ENCODE assay signal across 1 cellular context in genomic region chr2:78260861-78261260, GRCh38.
A peak's percentile ranks its signal among the peaks of the same experiment; 100 is the strongest.
TF ChIP-seq lines count a peak whose summit lies in the region.

No MANE protein-coding gene starts in this region.

TF ChIP-seq in HepG2, 621 proteins besides CTCF, POLR2A, EP300 and RAD21 (continued from another document and continues in another):
- TF ChIP-seq NR2F2 (IDR thresholded peaks at IDR 0.05; ENCODE audit: borderline replicate concordance, low read depth) (peak; percentile 78; the same call in 1 of the 2 replicates), HNF4G (IDR thresholded peaks at IDR 0.05; ENCODE audit: borderline replicate concordance, low read depth, low read length) (peak; percentile 71), HNF4G (CRISPR knock-in tag; IDR thresholded peaks at IDR 0.05; ENCODE audit: borderline replicate concordance, low read depth) (peak; percentile 50; the same call in 1 of the 2 replicates), CAMTA2 (CRISPR knock-in tag; IDR thresholded peaks at IDR 0.05; ENCODE audit: borderline replicate concordance) (no peak), ZNF251 (CRISPR knock-in tag; IDR thresholded peaks at IDR 0.05) (no peak), CREB1 (IDR thresholded peaks at IDR 0.05) (no peak), CREB1 (CRISPR knock-in tag; IDR thresholded peaks at IDR 0.05) (peak; percentile 76), NFKB2 (CRISPR knock-in tag; IDR thresholded peaks at IDR 0.05; ENCODE audit: borderline replicate concordance) (no peak), MED1 (CRISPR knock-in tag; IDR thresholded peaks at IDR 0.05) (peak; percentile 81), RXRB (CRISPR knock-in tag; IDR thresholded peaks at IDR 0.05; ENCODE audit: borderline replicate concordance) (peak; percentile 88), ZNF280D (CRISPR knock-in tag; IDR thresholded peaks at IDR 0.05) (peak; percentile 52; the same call in 1 of the 2 replicates), DZIP1 (CRISPR knock-in tag; IDR thresholded peaks at IDR 0.05) (no peak), HNF1A (IDR thresholded peaks at IDR 0.05; ENCODE audit: low read depth) (peak; percentile 72), HNF1A (CRISPR knock-in tag; IDR thresholded peaks at IDR 0.05; ENCODE audit: borderline replicate concordance) (peak; percentile 21; the same call in 1 of the 2 replicates), HDAC2 (CRISPR knock-in tag; IDR thresholded peaks at IDR 0.05) (peak; percentile 96), SKI (IDR thresholded peaks at IDR 0.05; ENCODE audit: partially characterized antibody) (peak; percentile 27), TCF7L2 (IDR thresholded peaks at IDR 0.05; ENCODE audit: low read depth, low read length) (no peak), IKZF5 (CRISPR knock-in tag; IDR thresholded peaks at IDR 0.05) (peak; percentile 86), ZNF274 (CRISPR knock-in tag; IDR thresholded peaks at IDR 0.05) (no peak), ZNF772 (CRISPR knock-in tag; IDR thresholded peaks at IDR 0.05) (no peak), MBD4 (IDR thresholded peaks at IDR 0.05; ENCODE audit: borderline replicate concordance, low read length) (peak; percentile 89; the same call in 1 of the 2 replicates), RERE (CRISPR knock-in tag; IDR thresholded peaks at IDR 0.05; ENCODE audit: low read depth) (peak; percentile 86), SRSF4 (IDR thresholded peaks at IDR 0.05; ENCODE audit: low read depth, low read length, poor library complexity, severe bottlenecking) (no peak), MLX (CRISPR knock-in tag; IDR thresholded peaks at IDR 0.05) (peak; percentile 70; the same call in 1 of the 2 replicates), HHEX (CRISPR knock-in tag; IDR thresholded peaks at IDR 0.05) (peak; percentile 92), KDM5A (IDR thresholded peaks at IDR 0.05; ENCODE audit: borderline replicate concordance, low read length) (0 out of 2 replicates have a peak, but pooled peaks have one; percentile 25), TEAD3 (CRISPR knock-in tag; optimal IDR thresholded peaks at IDR 0.05; ENCODE audit: borderline replicate concordance) (peak; percentile 94), ZNF605 (CRISPR knock-in tag; IDR thresholded peaks at IDR 0.05) (peak; percentile 31; the same call in 1 of the 2 replicates), ZNF224 (CRISPR knock-in tag; IDR thresholded peaks at IDR 0.05) (no peak), GPN1 (CRISPR knock-in tag; IDR thresholded peaks at IDR 0.05; ENCODE audit: borderline replicate concordance) (no peak), NCOA2 (CRISPR knock-in tag; IDR thresholded peaks at IDR 0.05) (peak; percentile 89), ZNF124 (CRISPR knock-in tag; IDR thresholded peaks at IDR 0.05) (no peak), TBX2 (CRISPR knock-in tag; IDR thresholded peaks at IDR 0.05; ENCODE audit: borderline replicate concordance) (peak; percentile 91), NR2F1 (CRISPR knock-in tag; IDR thresholded peaks at IDR 0.05) (peak in 1 of 2 experiments; percentile 36; a peak in 1 of 4 replicates), ZFP82 (CRISPR knock-in tag; IDR thresholded peaks at IDR 0.05; ENCODE audit: borderline replicate concordance) (no peak), POLR2G (IDR thresholded peaks at IDR 0.05; ENCODE audit: low read depth, low read length) (no peak), ZZZ3 (CRISPR knock-in tag; IDR thresholded peaks at IDR 0.05; ENCODE audit: borderline replicate concordance) (no peak), ZNF782 (CRISPR knock-in tag; IDR thresholded peaks at IDR 0.05; ENCODE audit: borderline replicate concordance) (no peak), ZNF562 (CRISPR knock-in tag; IDR thresholded peaks at IDR 0.05; ENCODE audit: borderline replicate concordance) (no peak), ZNF543 (CRISPR knock-in tag; IDR thresholded peaks at IDR 0.05) (no peak), SAP130 (CRISPR knock-in tag; IDR thresholded peaks at IDR 0.05; ENCODE audit: low read depth) (peak; percentile 76), ZNF687 (CRISPR knock-in tag; IDR thresholded peaks at IDR 0.05) (no peak)
